8 cellular contexts compared by ENCODE assay signal in genomic region chr1:20216574-20216973, GRCh38. TPM values are rescaled to one million over a fixed set of nuclear protein-coding genes. Genes with fewer than 3 reads are reported as not detected.
A peak's percentile ranks its signal among the peaks of the same experiment; 100 is the strongest.
DNase-seq lines count a peak whose midpoint lies in the region; ATAC-seq lines count a peak whose summit lies in the region.

No MANE protein-coding gene starts in this region.

- peak; percentile 33 for DNase-seq in NCI-H1092 treated with DMSO at 0.1 percent for 48 hours (lab: John Stamatoyannopoulos, UW)
- DNase-seq in NCI-H1092 (lab: John Stamatoyannopoulos, UW) = no peak
- DNase-seq in HT-29 (ENCODE audit: low spot score) = peak; percentile 58
- DNase-seq in SKM-1 (lab: John Stamatoyannopoulos, UW; ENCODE audit: unreplicated experiment) = peak; percentile 9
- peak; percentile 49 for DNase-seq in iPS-NIHi7 (ENCODE audit: extremely low spot score)
- no peak for DNase-seq in DMS153 (lab: John Stamatoyannopoulos, UW)
- no peak for DNase-seq in ecto neural progenitor cell (ENCODE audit: low spot score)

- no peak for ATAC-seq in HG03521 (IDR thresholded peaks at IDR 0.05; ENCODE audit: unreplicated experiment)

RNA-seq across cellular contexts. Expression of gene PLA2G2C, which starts 30.3 kb away (rescaled TPM):
- not detected in 2 replicates for total RNA-seq in HT-29 (2014; rRNA removed; shearing (Covaris generic))

RNA-seq across cellular contexts. Expression of gene UBXN10, which starts 30.7 kb away (rescaled TPM):
- 3.1 and 3.2 TPM in 2 replicates for total RNA-seq in HT-29 (2014; rRNA removed; shearing (Covaris generic))

Comparison
In these comparisons a context has a peak if more than half of its experiments do, and no peak if none do; other contexts are left out.
1. DNase-seq: peak in NCI-H1092 treated with DMSO at 0.1 percent for 48 hours (single experiment), HT-29 (single experiment), SKM-1 (single experiment) and iPS-NIHi7 (single experiment); none in NCI-H1092 (single experiment), DMS153 (single experiment) and ecto neural progenitor cell (single experiment).